In genomic region chr4:10112658-10113284, GRCh38 we compare ENCODE assay signal across 14 cellular contexts. TPM values are rescaled to one million over a fixed set of nuclear protein-coding genes. Genes with fewer than 3 reads are reported as not detected.
A peak's percentile ranks its signal among the peaks of the same experiment; 100 is the strongest.
DNase-seq lines count a peak whose midpoint lies in the region; ATAC-seq, FAIRE-seq and TF ChIP-seq lines count a peak whose summit lies in the region.
"Had no signal": no experiment of that assay in that cellular context is flagged by ENCODE, and none has a peak within 500 bp of the region (broad histone marks: within the 10 kb centered on the region; RNA-seq: fewer than 3 reads in every experiment).

No MANE protein-coding gene starts in this region.

- peak overlapping the region; percentile 97 for H3K4me3 Mint-ChIP-seq in stimulated activated naive CD8-positive, alpha-beta T cell treated with anti-CD3 and anti-CD28 coated beads, Interleukin-15, Interleukin-2, amounts not matched to agents 100 ng/mL and 50 ng/mL, for 24 hours
- peak overlapping the region; percentile 91 for H3K4me3 Mint-ChIP-seq in natural killer cell treated with Interleukin-12 subunit alpha and Interleukin-12 subunit beta and Interleukin-15 and Interleukin-18, amount 100 ng/mL, for 72 hours

- H3K36me3 ChIP-seq in GM12878 (ENCODE audit: control insufficient read depth in 2 of 2, insufficient read depth in 2 of 2, low read length in 1 of 2) = peaks cover 37% of the 10 kb centered on the region in 2 experiments
- H3K36me3 ChIP-seq in vagina = peaks cover 0 to 42% of the 10 kb centered on the region in 2 donors

- in situ Hi-C loops in GM12878 (cut with MboI) = no loop called here

- peaks cover 86% of the 10 kb centered on the region for H3K79me2 ChIP-seq in GM12878 (ENCODE audit: control insufficient read depth, insufficient read depth, low read length)

- no peak for DNase-seq in stimulated activated naive CD8-positive, alpha-beta T cell treated with anti-CD3 and anti-CD28 coated beads, Interleukin-15, Interleukin-2, amounts not matched to agents 100 U/mL and 50 U/mL, for 24 hours
- DNase-seq in GM12878 (ENCODE audit: low read depth, low spot score) (no peak), vagina (ENCODE audit: extremely low spot score in 2 of 2) (no peak), NCI-H1436 treated with DMSO at 0.1 percent for 48 hours (lab: John Stamatoyannopoulos, UW) (no peak), cerebellar cortex (ENCODE audit: low spot score) (no peak)
- DNase-seq in natural killer cell treated with Interleukin-12 subunit alpha and Interleukin-12 subunit beta and Interleukin-15 and Interleukin-18, amount 100 ng/mL, for 72 hours (ENCODE audit: low spot score) = no peak
- no peak for DNase-seq in stimulated activated CD4-positive, alpha-beta T cell treated with anti-CD3 and anti-CD28 coated beads, Interleukin-12 subunit alpha, Interleukin-12 subunit beta, amount 100 ng/mL, for 4 hours
- DNase-seq: AML-193; effector CD8-positive, alpha-beta T cell; left cardiac atrium; NCI-H1048; NCI-H226 had no signal

- intact Hi-C loops in GM12878 (cut with micrococcal nuclease; ENCODE audit: unreplicated experiment) = no loop called here
- intact Hi-C loops in vagina (cut with DNase I) = no loop called here

- FAIRE-seq in GM12878 (lab: Jason Lieb, UNC) = no peak

- CTCF ChIA-PET in GM12878 (lab: Yijun Ruan, JAX) = interaction anchor here (1.5 kb wide), 1 partner anchor 9 kb away, joined by 3 read pairs; no protein-coding TSS in a partner anchor

- H3K4me2 ChIP-seq in GM12878 (ENCODE audit: control insufficient read depth, insufficient read depth) = peak overlapping the region; percentile 12; the same call in 1 of the 2 replicates

- no peak for TF ChIP-seq EP300 in GM12878 (IDR thresholded peaks at IDR 0.05; ENCODE audit: borderline replicate concordance in 1 of 2, control insufficient read depth in 1 of 2, low read depth in 2 of 2, low read length in 2 of 2)

- no peak overlapping the region for H2AFZ ChIP-seq in GM12878 (ENCODE audit: control insufficient read depth, low read depth, low read length)

- peak overlapping the region; percentile 82 for H3K27ac Mint-ChIP-seq in stimulated activated naive CD8-positive, alpha-beta T cell treated with anti-CD3 and anti-CD28 coated beads, Interleukin-15, Interleukin-2, amounts not matched to agents 100 ng/mL and 50 ng/mL, for 24 hours
- peak overlapping the region; percentile 83 to 94 for H3K27ac Mint-ChIP-seq in natural killer cell treated with Interleukin-12 subunit alpha and Interleukin-12 subunit beta and Interleukin-15 and Interleukin-18, amount 100 ng/mL, for 72 hours

- H3K36me3 Mint-ChIP-seq in stimulated activated naive CD8-positive, alpha-beta T cell treated with anti-CD3 and anti-CD28 coated beads, Interleukin-15, Interleukin-2, amounts not matched to agents 100 ng/mL and 50 ng/mL, for 24 hours (ENCODE audit: low read depth) = peaks cover 79% of the 10 kb centered on the region
- H3K36me3 Mint-ChIP-seq in natural killer cell treated with Interleukin-12 subunit alpha and Interleukin-12 subunit beta and Interleukin-15 and Interleukin-18, amount 100 ng/mL, for 72 hours = peaks cover 27% of the 10 kb centered on the region

- RAD21 ChIA-PET in GM12878 (lab: Charles Lee; ENCODE audit: unreplicated experiment) = no interaction called here

- H3K9ac ChIP-seq in GM12878 (ENCODE audit: control insufficient read depth, insufficient read depth, low read length) = no peak overlapping the region

- no peak for ATAC-seq in stimulated activated naive CD8-positive, alpha-beta T cell treated with anti-CD3 and anti-CD28 coated beads, Interleukin-15, Interleukin-2, amounts not matched to agents 100 U/mL and 50 U/mL, for 24 hours
- ATAC-seq in GM12878 = no peak
- ATAC-seq in natural killer cell treated with Interleukin-12 subunit alpha and Interleukin-12 subunit beta and Interleukin-15 and Interleukin-18, amount 100 ng/mL, for 72 hours = no peak
- ATAC-seq: left cardiac atrium, Panc1 had no signal

- POLR2A ChIA-PET in GM12878 (lab: Charles Lee) = interaction anchor here (1.8 to 2.0 kb wide), 2 partner anchors 9 kb away, joined by 4 to 6 read pairs; no protein-coding TSS in a partner anchor

- no peak overlapping the region for H3K27ac ChIP-seq in GM12878 (ENCODE audit: control insufficient read depth, insufficient read depth)
- H3K27ac ChIP-seq in vagina = peak overlapping the region; percentile 89

- TF ChIP-seq CTCF in GM12878 (IDR thresholded peaks at IDR 0.05 in 2 of 3, conservative IDR thresholded peaks at IDR 0.05 in 1 of 3; ENCODE audit: control insufficient read depth in 2 of 3, extremely low read depth in 1 of 3, insufficient read depth in 1 of 3, low read depth in 3 of 3, low read length in 3 of 3) (no peak), vagina (IDR thresholded peaks at IDR 0.05) (no peak)

- TF ChIP-seq POLR2A in GM12878 (IDR thresholded peaks at IDR 0.05; ENCODE audit: low read depth, low read length) (no peak), vagina (IDR thresholded peaks at IDR 0.05) (no peak)

- no TSS peak for BruUV-seq in GM12878 (replicated peaks; lab: Mats Ljungman, UMichigan)

- WGBS in GM12878 (ENCODE audit: insufficient coverage, insufficient replicate concordance, low lambda C conversion rate, missing lambda C conversion rate) = 91% methylated on average over 16 of the region's 16 CpGs

- H3K27me3 ChIP-seq in GM12878 (replicated peaks in 1 of 2; ENCODE audit: control insufficient read depth in 2 of 2, insufficient read depth in 2 of 2, low read length in 1 of 2) (no peaks in the 10 kb centered on the region), vagina (no peaks in the 10 kb centered on the region)

- H3K9me3 Mint-ChIP-seq in stimulated activated naive CD8-positive, alpha-beta T cell treated with anti-CD3 and anti-CD28 coated beads, Interleukin-15, Interleukin-2, amounts not matched to agents 100 ng/mL and 50 ng/mL, for 24 hours = no peaks in the 10 kb centered on the region
- H3K9me3 Mint-ChIP-seq in natural killer cell treated with Interleukin-12 subunit alpha and Interleukin-12 subunit beta and Interleukin-15 and Interleukin-18, amount 100 ng/mL, for 72 hours = no peaks in the 10 kb centered on the region

- H3K27me3 Mint-ChIP-seq in stimulated activated naive CD8-positive, alpha-beta T cell treated with anti-CD3 and anti-CD28 coated beads, Interleukin-15, Interleukin-2, amounts not matched to agents 100 ng/mL and 50 ng/mL, for 24 hours = no peaks in the 10 kb centered on the region
- H3K27me3 Mint-ChIP-seq in natural killer cell treated with Interleukin-12 subunit alpha and Interleukin-12 subunit beta and Interleukin-15 and Interleukin-18, amount 100 ng/mL, for 72 hours = no peaks in the 10 kb centered on the region

- H3K4me3 ChIP-seq in GM12878 (no peak overlapping the region), vagina (no peak overlapping the region)

- no peak for TF ChIP-seq RAD21 in GM12878 (IDR thresholded peaks at IDR 0.05; ENCODE audit: insufficient read depth, low read depth, low read length)

- H3K9me3 ChIP-seq in GM12878 (replicated peaks; ENCODE audit: control insufficient read depth, insufficient read depth, low read length) = no peaks in the 10 kb centered on the region
- no peaks in the 10 kb centered on the region for H3K9me3 ChIP-seq in vagina

- H3K4me1 Mint-ChIP-seq in stimulated activated naive CD8-positive, alpha-beta T cell treated with anti-CD3 and anti-CD28 coated beads, Interleukin-15, Interleukin-2, amounts not matched to agents 100 ng/mL and 50 ng/mL, for 24 hours (ENCODE audit: low read depth) = peaks cover 90% of the 10 kb centered on the region
- H3K4me1 Mint-ChIP-seq in natural killer cell treated with Interleukin-12 subunit alpha and Interleukin-12 subunit beta and Interleukin-15 and Interleukin-18, amount 100 ng/mL, for 72 hours (ENCODE audit: low read depth in 2 of 2) = peaks cover 78 to 85% of the 10 kb centered on the region in 2 donors

- H3K4me1 ChIP-seq in GM12878 (ENCODE audit: control insufficient read depth, insufficient read depth, low read length) = peaks cover 15% of the 10 kb centered on the region
- peaks cover 88% of the 10 kb centered on the region for H3K4me1 ChIP-seq in vagina

- SMC1A ChIA-PET in GM12878 (lab: Charles Lee; ENCODE audit: uncharacterized antibody, unreplicated experiment) = interaction anchor here (1.6 kb wide), 1 partner anchor 9 kb away, joined by 3 read pairs; no protein-coding TSS in a partner anchor

- peaks cover 19% of the 10 kb centered on the region for H4K20me1 ChIP-seq in GM12878 (ENCODE audit: control insufficient read depth, insufficient read depth)

TF ChIP-seq in GM12878, 131 proteins besides CTCF, POLR2A, EP300 and RAD21 (continues in another document):
- TF ChIP-seq HDGF (IDR thresholded peaks at IDR 0.05) (no peak), SUPT20H (IDR thresholded peaks at IDR 0.05; ENCODE audit: borderline replicate concordance, control insufficient read depth, low read depth, low read length) (no peak), NFYA (IDR thresholded peaks at IDR 0.05; ENCODE audit: borderline replicate concordance, low read depth, low read length) (no peak), SIX5 (IDR thresholded peaks at IDR 0.05; ENCODE audit: low read depth, low read length, severe bottlenecking) (no peak), SMC3 (IDR thresholded peaks at IDR 0.05; ENCODE audit: borderline replicate concordance, low read length) (no peak)

RNA-seq across cellular contexts. Expression of gene WDR1, which starts 3.8 kb away (rescaled TPM):
- 70.7 and 75.4 TPM in 2 replicates for total RNA-seq in GM12878 (2013; cell fraction: nucleolus; rRNA removed)
- total RNA-seq in GM12878 (2014; rRNA removed) = 250 and 290 TPM in 2 replicates
- 202 and 221 TPM in 2 replicates for total RNA-seq in GM12878 (2014; rRNA removed; fragmentation: Illumina TruSeq; extraction: Trizol)
- total RNA-seq in GM12878 (2021) = 397 and 420 TPM in 2 replicates
- 99.8 TPM for polyA plus RNA-seq in GM12878 (2011; ENCODE audit: low read depth)
- polyA plus RNA-seq in GM12878 (2011; rRNA removed) = 297 and 322 TPM in 2 replicates
- 401 and 501 TPM in 2 replicates for polyA plus RNA-seq in GM12878 (2011; cell fraction: cytosol; rRNA removed)
- 291 and 412 TPM in 2 replicates for polyA plus RNA-seq in GM12878 (2011; cell fraction: nucleus; rRNA removed)
- polyA plus RNA-seq in GM12878 (2012) = 164 and 182 TPM in 2 replicates
- 289 and 325 TPM in 2 replicates for polyA plus RNA-seq in GM12878 (2014; fragmentation: Illumina TruSeq; extraction: Trizol)
- polyA plus RNA-seq in GM12878 (2014; fragmentation: Nextera tagmentation; extraction: Ambion mirVana) = 10 to 100 TPM; 28.5 to 57.1 TPM
- polyA plus RNA-seq in GM12878 (2014; rRNA removed) = 276 and 292 TPM in 2 replicates
- 100 to 1,000 TPM; 334 to 348 TPM for polyA plus RNA-seq in GM12878 (2016; fragmentation: Nextera tagmentation; extraction: Ambion mirVana)
- polyA minus RNA-seq in GM12878 (2011; rRNA and poly(A)+ RNA removed) = 278 and 351 TPM in 2 replicates
- polyA minus RNA-seq in GM12878 (2011; cell fraction: cytosol; rRNA and poly(A)+ RNA removed) = 100.0 and 127 TPM in 2 replicates
- 60.9 and 119 TPM in 2 replicates for polyA minus RNA-seq in GM12878 (2011; cell fraction: nucleus; rRNA and poly(A)+ RNA removed)
- 100 to 1,000 TPM; 550 to 559 TPM for total RNA-seq in natural killer cell treated with Interleukin-12 subunit alpha and Interleukin-12 subunit beta and Interleukin-15 and Interleukin-18, amount 100 ng/mL, for 72 hours
- total RNA-seq in vagina = 159 TPM
